12 cellular contexts compared by ENCODE assay signal in genomic region chr22:45526263-45526662, GRCh38. TPM values are rescaled to one million over a fixed set of nuclear protein-coding genes. Genes with fewer than 3 reads are reported as not detected.
"Had no signal": no experiment of that assay in that cellular context is flagged by ENCODE, and none has a peak within 500 bp of the region (broad histone marks: within the 10 kb centered on the region; RNA-seq: fewer than 3 reads in every experiment).

No MANE protein-coding gene starts in this region.

- DNase-seq: activated CD4-positive, alpha-beta memory T cell treated with anti-CD3 and anti-CD28 coated beads, Interleukin-2, amount 10 ng/mL, durations not matched to agents 7 days and 5 days; activated CD4-positive, alpha-beta T cell treated with anti-CD3 and anti-CD28 coated beads for 36 hours; activated naive CD8-positive, alpha-beta T cell treated with anti-CD3 and anti-CD28 coated beads, Interleukin-2, amount 10 ng/mL, durations not matched to agents 7 days and 5 days; activated T-cell treated with anti-CD3 and anti-CD28 coated beads, Interleukin-2, amount 50 U/mL, for 72 hours; left ventricle myocardium inferior; ovary; retina; small intestine; T-cell; T1000; WERI-Rb-1 had no signal

- H3K36me3 ChIP-seq: ovary had no signal

- H3K36me3 Mint-ChIP-seq: activated naive CD8-positive, alpha-beta T cell treated with anti-CD3 and anti-CD28 coated beads, Interleukin-2, amount 10 ng/mL, durations not matched to agents 7 days and 5 days; T-cell had no signal

- H3K9me3 Mint-ChIP-seq: activated CD4-positive, alpha-beta memory T cell treated with anti-CD3 and anti-CD28 coated beads, Interleukin-2, amount 10 ng/mL, durations not matched to agents 7 days and 5 days; activated naive CD8-positive, alpha-beta T cell treated with anti-CD3 and anti-CD28 coated beads, Interleukin-2, amount 10 ng/mL, durations not matched to agents 7 days and 5 days; activated T-cell treated with anti-CD3 and anti-CD28 coated beads, Interleukin-2, amount 50 U/mL, for 72 hours; T-cell had no signal

- H3K27ac Mint-ChIP-seq: activated CD4-positive, alpha-beta memory T cell treated with anti-CD3 and anti-CD28 coated beads, Interleukin-2, amount 10 ng/mL, durations not matched to agents 7 days and 5 days; activated CD4-positive, alpha-beta T cell treated with anti-CD3 and anti-CD28 coated beads for 36 hours; activated naive CD8-positive, alpha-beta T cell treated with anti-CD3 and anti-CD28 coated beads, Interleukin-2, amount 10 ng/mL, durations not matched to agents 7 days and 5 days; activated T-cell treated with anti-CD3 and anti-CD28 coated beads, Interleukin-2, amount 50 U/mL, for 72 hours; T-cell had no signal

- H3K4me1 Mint-ChIP-seq: activated CD4-positive, alpha-beta memory T cell treated with anti-CD3 and anti-CD28 coated beads, Interleukin-2, amount 10 ng/mL, durations not matched to agents 7 days and 5 days; activated CD4-positive, alpha-beta T cell treated with anti-CD3 and anti-CD28 coated beads for 36 hours; activated naive CD8-positive, alpha-beta T cell treated with anti-CD3 and anti-CD28 coated beads, Interleukin-2, amount 10 ng/mL, durations not matched to agents 7 days and 5 days; T-cell had no signal

- ATAC-seq: activated CD4-positive, alpha-beta T cell treated with anti-CD3 and anti-CD28 coated beads for 36 hours; activated T-cell treated with anti-CD3 and anti-CD28 coated beads, Interleukin-2, amount 50 U/mL, for 72 hours; T-cell had no signal

- H3K27me3 ChIP-seq: ovary had no signal

- H3K4me3 Mint-ChIP-seq: activated CD4-positive, alpha-beta memory T cell treated with anti-CD3 and anti-CD28 coated beads, Interleukin-2, amount 10 ng/mL, durations not matched to agents 7 days and 5 days; activated CD4-positive, alpha-beta T cell treated with anti-CD3 and anti-CD28 coated beads for 36 hours; activated naive CD8-positive, alpha-beta T cell treated with anti-CD3 and anti-CD28 coated beads, Interleukin-2, amount 10 ng/mL, durations not matched to agents 7 days and 5 days; activated T-cell treated with anti-CD3 and anti-CD28 coated beads, Interleukin-2, amount 50 U/mL, for 72 hours; T-cell had no signal

- H3K4me3 ChIP-seq: left ventricle myocardium inferior, ovary, SK-N-MC had no signal

- H3K27ac ChIP-seq: left ventricle myocardium inferior, ovary, SK-N-MC, WERI-Rb-1 had no signal

- H3K27me3 Mint-ChIP-seq: activated CD4-positive, alpha-beta memory T cell treated with anti-CD3 and anti-CD28 coated beads, Interleukin-2, amount 10 ng/mL, durations not matched to agents 7 days and 5 days; activated CD4-positive, alpha-beta T cell treated with anti-CD3 and anti-CD28 coated beads for 36 hours; activated naive CD8-positive, alpha-beta T cell treated with anti-CD3 and anti-CD28 coated beads, Interleukin-2, amount 10 ng/mL, durations not matched to agents 7 days and 5 days had no signal

- H3K9me3 ChIP-seq: left ventricle myocardium inferior, ovary had no signal

RNA-seq across cellular contexts. Expression of gene FBLN1, which starts 23.6 kb away (rescaled TPM):
- total RNA-seq: activated CD4-positive, alpha-beta memory T cell treated with anti-CD3 and anti-CD28 coated beads, Interleukin-2, amount 10 ng/mL, durations not matched to agents 7 days and 5 days; activated CD4-positive, alpha-beta T cell treated with anti-CD3 and anti-CD28 coated beads for 36 hours; activated naive CD8-positive, alpha-beta T cell treated with anti-CD3 and anti-CD28 coated beads, Interleukin-2, amount 10 ng/mL, durations not matched to agents 7 days and 5 days; activated T-cell treated with anti-CD3 and anti-CD28 coated beads, Interleukin-2, amount 50 U/mL, for 72 hours had no signal
